In the genomic region with DNA sequence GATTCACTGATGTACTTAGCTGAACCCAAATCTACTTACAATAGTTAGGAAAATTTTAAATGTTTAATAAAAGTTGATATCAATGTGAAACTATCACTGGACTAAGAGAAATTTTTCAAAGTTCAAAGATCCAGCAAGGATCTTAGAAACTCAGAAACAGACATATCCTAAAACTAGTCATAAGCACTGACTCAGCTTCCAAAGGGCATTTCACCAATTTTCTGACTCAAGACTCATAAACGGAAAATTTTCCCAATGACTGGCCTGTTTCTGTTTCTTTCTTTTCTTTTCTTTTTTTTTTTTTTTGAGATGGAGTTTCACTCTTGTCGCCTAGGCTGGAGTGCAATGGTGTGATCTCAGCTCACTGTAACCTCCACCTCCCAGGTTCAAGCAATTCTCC, we compare ENCODE assay signal across 12 cellular contexts.
DNase-seq lines count a peak whose midpoint lies in the region; ATAC-seq and TF ChIP-seq lines count a peak whose summit lies in the region.
"Had no signal": no experiment of that assay in that cellular context is flagged by ENCODE, and none has a peak within 500 bp of the region (broad histone marks: within the 10 kb centered on the region; RNA-seq: fewer than 3 reads in every experiment).

No MANE protein-coding gene starts in this region.

- no peak overlapping the region for H3K4me3 Mint-ChIP-seq in Caco-2 (ENCODE audit: unreplicated experiment)
- H3K4me3 Mint-ChIP-seq: nephron progenitor cell had no signal

- no peaks in the 10 kb centered on the region for H3K9me2 ChIP-seq in PC-3 (replicated peaks; ENCODE audit: low read length)

- 53 to 72% (median 53%) methylated on average over 2 of the region's 2 CpGs for WGBS in ovary, 3 donors

- no peak overlapping the region for H3K9ac ChIP-seq in PC-3 (ENCODE audit: low read length)

- H2AFZ ChIP-seq in PC-3 (ENCODE audit: low read length): no peak overlapping the region

- H3K4me2 ChIP-seq in PC-3 (ENCODE audit: low read length): peak overlapping the region; percentile 64

- H3K9me3 ChIP-seq in Caco-2 (no peaks in the 10 kb centered on the region), PC-3 (ENCODE audit: low read length) (no peaks in the 10 kb centered on the region), ovary (no peaks in the 10 kb centered on the region)

- TF ChIP-seq EP300 in ovary (IDR thresholded peaks at IDR 0.05): no peak

- intact Hi-C loops in Caco-2 (cut with micrococcal nuclease; ENCODE audit: unreplicated experiment) (no loop called here), PC-3 (cut with micrococcal nuclease) (no loop called here), sciatic nerve (cut with DNase I) (no loop called here), ovary (cut with DNase I) (no loop called here)

- DNase-seq in Caco-2 (no peak), PC-3 (peak; percentile 80), epithelial cell of prostate (ENCODE audit: low read depth, low spot score) (peak; percentile 22), sciatic nerve (ENCODE audit: low spot score) (no peak), ovary (no peak), NK-92 (lab: John Stamatoyannopoulos, UW; ENCODE audit: unreplicated experiment) (no peak), NCI-H1105 (lab: John Stamatoyannopoulos, UW) (no peak)
- no peak for DNase-seq in stimulated activated CD4-positive, alpha-beta T cell treated with anti-CD3 and anti-CD28 coated beads, Interleukin-12 subunit alpha, Interleukin-12 subunit beta, amount 100 ng/mL, for 4 hours
- DNase-seq: activated gamma-delta T cell treated with Interleukin-2 at 50 U/mL for 16 hours; NCI-H2171 treated with DMSO at 0.1 percent for 48 hours; nephron progenitor cell; stimulated activated naive CD4-positive, alpha-beta T cell treated with Interleukin-2 at 50 U/mL for 16 hours had no signal

- peaks cover 34% of the 10 kb centered on the region for H3K4me1 Mint-ChIP-seq in Caco-2 (ENCODE audit: low read depth, unreplicated experiment)

- ATAC-seq in PC-3 (peak; percentile 57), sciatic nerve (peak; percentile 51)

- no peak overlapping the region for H3K4me3 ChIP-seq in Caco-2 (ENCODE audit: low read depth, low read length)
- H3K4me3 ChIP-seq in PC-3 (ENCODE audit: low read length): no peak overlapping the region
- no peak overlapping the region for H3K4me3 ChIP-seq in ovary

- H3K27ac ChIP-seq in PC-3 (ENCODE audit: low read length) (peak overlapping the region; percentile 49), epithelial cell of prostate (peak overlapping the region; percentile 23), ovary (no peak overlapping the region)

- no peaks in the 10 kb centered on the region for H3F3A ChIP-seq in PC-3 (ENCODE audit: low read length, unreplicated experiment)

- H4K20me1 ChIP-seq in PC-3 (ENCODE audit: low read length): no peaks in the 10 kb centered on the region

- no peaks in the 10 kb centered on the region for H3K9me3 Mint-ChIP-seq in Caco-2 (ENCODE audit: unreplicated experiment)
- H3K9me3 Mint-ChIP-seq: nephron progenitor cell had no signal

- no peaks in the 10 kb centered on the region for H3K27me3 Mint-ChIP-seq in Caco-2 (ENCODE audit: insufficient read depth, unreplicated experiment)

- TF ChIP-seq CTCF in Caco-2 (IDR thresholded peaks at IDR 0.05; ENCODE audit: insufficient read depth in 1 of 2, low read depth in 1 of 2, low read length in 1 of 2, severe bottlenecking in 1 of 2, unreplicated experiment in 1 of 2): no peak
- no peak for TF ChIP-seq CTCF in PC-3 (conservative IDR thresholded peaks at IDR 0.05; ENCODE audit: low read depth, low read length)
- TF ChIP-seq CTCF in ovary (IDR thresholded peaks at IDR 0.05): no peak

- POLR2A ChIA-PET in Caco-2 (lab: Charles Lee) (no interaction called here), PC-3 (lab: Charles Lee; ENCODE audit: unreplicated experiment) (interaction anchor here (0.7 kb wide), 1 partner anchor 13 kb away, joined by 14 read pairs; no protein-coding TSS in a partner anchor)

- H3K27me3 ChIP-seq in Caco-2 (replicated peaks; ENCODE audit: control insufficient read depth, insufficient read depth, low read length): no peaks in the 10 kb centered on the region
- no peaks in the 10 kb centered on the region for H3K27me3 ChIP-seq in PC-3 (ENCODE audit: low read length)
- no peaks in the 10 kb centered on the region for H3K27me3 ChIP-seq in ovary

- CTCF ChIA-PET in Caco-2 (lab: Charles Lee): interaction anchor here (0.7 kb wide), 1 partner anchor 226 kb away, joined by 3 read pairs; no protein-coding TSS in a partner anchor
- CTCF ChIA-PET in PC-3 (lab: Charles Lee): no interaction called here

- H3K4me1 ChIP-seq in Caco-2 (peaks cover 32% of the 10 kb centered on the region), PC-3 (ENCODE audit: insufficient read depth, low read length) (peaks cover 21% of the 10 kb centered on the region), ovary (ENCODE audit: insufficient read depth) (no peaks in the 10 kb centered on the region)

- H3K27ac Mint-ChIP-seq in Caco-2 (ENCODE audit: unreplicated experiment): peak overlapping the region; percentile 62

- no peaks in the 10 kb centered on the region for H3K79me2 ChIP-seq in PC-3 (ENCODE audit: low read length)

- BruUV-seq in Caco-2 (replicated peaks; lab: Mats Ljungman, UMichigan): no TSS peak
- no TSS peak for BruUV-seq in PC-3 (replicated peaks; lab: Mats Ljungman, UMichigan)

- TF ChIP-seq POLR2A in ovary (IDR thresholded peaks at IDR 0.05): no peak

- H3K36me3 Mint-ChIP-seq in Caco-2 (ENCODE audit: insufficient read depth, unreplicated experiment): peaks cover 55% of the 10 kb centered on the region

- H3K36me3 ChIP-seq in Caco-2 (ENCODE audit: control insufficient read depth, insufficient read depth, low read length) (peaks cover 4% of the 10 kb centered on the region), PC-3 (ENCODE audit: low read depth, low read length) (no peaks in the 10 kb centered on the region), ovary (no peaks in the 10 kb centered on the region)

Comparison
In these comparisons a context has a peak if more than half of its experiments do, and no peak if none do; other contexts are left out.
1. DNase-seq: peak in PC-3 (single experiment) and epithelial cell of prostate (single experiment); none in Caco-2 (0 of 2), sciatic nerve (single experiment), stimulated activated CD4-positive, alpha-beta T cell treated with anti-CD3 and anti-CD28 coated beads, Interleukin-12 subunit alpha, Interleukin-12 subunit beta, amount 100 ng/mL, for 4 hours (single experiment), ovary (0 of 5), NK-92 (single experiment) and NCI-H1105 (single experiment).
2. H3K27ac ChIP-seq: peak in PC-3 (single experiment) and epithelial cell of prostate (single experiment); none in ovary (0 of 2).